ENCODE assay signal across 23 cellular contexts in the genomic region with DNA sequence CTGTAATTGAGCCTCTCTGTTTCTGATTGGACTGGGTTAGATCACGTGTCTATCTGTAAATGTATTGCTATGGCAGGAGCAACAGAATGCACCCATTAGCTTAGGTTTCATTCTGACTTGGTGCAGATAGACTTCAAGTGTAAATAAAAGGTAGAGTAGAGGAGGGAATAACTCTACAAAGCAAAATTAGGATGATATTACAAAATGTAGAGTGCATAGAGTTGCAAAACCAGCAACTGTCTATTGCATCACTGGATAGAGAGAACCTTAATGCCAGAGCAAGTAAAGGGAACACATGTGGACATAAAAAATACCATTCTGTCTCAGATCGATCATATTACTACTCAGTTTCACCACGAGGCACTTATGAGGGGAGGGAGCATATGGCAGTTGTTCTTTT. TPM values are rescaled to one million over a fixed set of nuclear protein-coding genes. Genes with fewer than 3 reads are reported as not detected.
A peak's percentile ranks its signal among the peaks of the same experiment; 100 is the strongest.
DNase-seq lines count a peak whose midpoint lies in the region; ATAC-seq and TF ChIP-seq lines count a peak whose summit lies in the region.
"Had no signal": no experiment of that assay in that cellular context is flagged by ENCODE, and none has a peak within 500 bp of the region (broad histone marks: within the 10 kb centered on the region; RNA-seq: fewer than 3 reads in every experiment).

No MANE protein-coding gene starts in this region.

- H3K4me1 Mint-ChIP-seq in nephron progenitor cell = peaks cover 6% of the 10 kb centered on the region
- H3K4me1 Mint-ChIP-seq: activated naive CD8-positive, alpha-beta T cell treated with anti-CD3 and anti-CD28 coated beads, Interleukin-2, amount 50 U/mL, for 24 hours; CD4-positive, alpha-beta memory T cell had no signal

- DNase-seq in GF-D8 (lab: John Stamatoyannopoulos, UW) (peak; percentile 47), NOMO-1 treated with DMSO at 0.1 percent for 48 hours (lab: John Stamatoyannopoulos, UW; ENCODE audit: unreplicated experiment) (peak; percentile 89), choroid plexus epithelial cell (ENCODE audit: low read depth) (peak; percentile 66), lower lobe of right lung (no peak), suprapubic skin (ENCODE audit: low spot score in 2 of 2) (no peak), nephron progenitor cell (no peak), NCI-H446 (lab: John Stamatoyannopoulos, UW) (no peak)
- no peak for DNase-seq in activated CD8-positive, alpha-beta memory T cell treated with anti-CD3 and anti-CD28 coated beads for 24 hours
- DNase-seq: activated CD8-positive, alpha-beta memory T cell treated with anti-CD3 and anti-CD28 coated beads, Interleukin-2, amount 50 U/mL, for 48 hours; activated naive CD8-positive, alpha-beta T cell treated with anti-CD3 and anti-CD28 coated beads, Interleukin-2, amount 50 U/mL, for 24 hours; CD4-positive, alpha-beta memory T cell; DMS53; heart right ventricle; midbrain; NCI-H1092 treated with DMSO at 0.1 percent for 48 hours; NCI-H2081; sigmoid colon; stimulated activated CD8-positive, alpha-beta memory T cell treated with anti-CD3 and anti-CD28 coated beads, Interleukin-4, amount 100 ng/mL, for 48 hours had no signal

- intact Hi-C loops in lower lobe of right lung (cut with DNase I) = no loop called here

- H3K27me3 Mint-ChIP-seq in nephron progenitor cell (ENCODE audit: low read depth, poor library complexity) = peaks cover 22% of the 10 kb centered on the region

- TF ChIP-seq CTCF in choroid plexus epithelial cell (conservative IDR thresholded peaks at IDR 0.05; ENCODE audit: low read depth, low read length) = no peak
- no peak for TF ChIP-seq CTCF in lower lobe of right lung (IDR thresholded peaks at IDR 0.05)
- TF ChIP-seq CTCF in suprapubic skin (IDR thresholded peaks at IDR 0.05) = no peak
- TF ChIP-seq CTCF in nephron progenitor cell (IDR thresholded peaks at IDR 0.05) = no peak

- H3K36me3 Mint-ChIP-seq in nephron progenitor cell (ENCODE audit: low read depth) = no peaks in the 10 kb centered on the region

- TF ChIP-seq POLR2A in suprapubic skin (IDR thresholded peaks at IDR 0.05) = no peak

- no peak overlapping the region for H3K27ac Mint-ChIP-seq in nephron progenitor cell
- H3K27ac Mint-ChIP-seq: activated naive CD8-positive, alpha-beta T cell treated with anti-CD3 and anti-CD28 coated beads, Interleukin-2, amount 50 U/mL, for 24 hours; CD4-positive, alpha-beta memory T cell; natural killer cell treated with Interleukin-12 subunit alpha and Interleukin-12 subunit beta and Interleukin-15 and Interleukin-18, amount 100 ng/mL, for 72 hours had no signal

- H3K36me3 ChIP-seq in lower lobe of right lung = no peaks in the 10 kb centered on the region
- H3K36me3 ChIP-seq in suprapubic skin = no peaks in the 10 kb centered on the region
- H3K36me3 ChIP-seq: heart right ventricle, sigmoid colon had no signal

- H3K27ac ChIP-seq in lower lobe of right lung = no peak overlapping the region
- no peak overlapping the region for H3K27ac ChIP-seq in suprapubic skin
- H3K27ac ChIP-seq: coronary artery, heart right ventricle, KMS-11, parathyroid adenoma, sigmoid colon had no signal

- WGBS in suprapubic skin = 39% methylated on average over 3 of the region's 3 CpGs

- no peak for TF ChIP-seq EP300 in suprapubic skin (IDR thresholded peaks at IDR 0.05)

- ATAC-seq in lower lobe of right lung = peak; percentile 37 to 67
- ATAC-seq: activated naive CD8-positive, alpha-beta T cell treated with anti-CD3 and anti-CD28 coated beads, Interleukin-2, amount 50 U/mL, for 24 hours; natural killer cell treated with Interleukin-12 subunit alpha and Interleukin-12 subunit beta and Interleukin-15 and Interleukin-18, amount 100 ng/mL, for 72 hours; Panc1 had no signal

- no peaks in the 10 kb centered on the region for H3K27me3 ChIP-seq in lower lobe of right lung (ENCODE audit: low read depth)
- H3K27me3 ChIP-seq in suprapubic skin = no peaks in the 10 kb centered on the region
- H3K27me3 ChIP-seq: sigmoid colon had no signal

- peaks cover 30% of the 10 kb centered on the region for H3K9me3 Mint-ChIP-seq in nephron progenitor cell

- no peak overlapping the region for H3K4me3 Mint-ChIP-seq in nephron progenitor cell
- H3K4me3 Mint-ChIP-seq: activated naive CD8-positive, alpha-beta T cell treated with anti-CD3 and anti-CD28 coated beads, Interleukin-2, amount 50 U/mL, for 24 hours; CD4-positive, alpha-beta memory T cell; natural killer cell treated with Interleukin-12 subunit alpha and Interleukin-12 subunit beta and Interleukin-15 and Interleukin-18, amount 100 ng/mL, for 72 hours had no signal

- H3K4me1 ChIP-seq in lower lobe of right lung (peaks cover 18% of the 10 kb centered on the region), suprapubic skin (no peaks in the 10 kb centered on the region)
- H3K4me1 ChIP-seq: parathyroid adenoma, sigmoid colon had no signal

- peaks cover 9% of the 10 kb centered on the region for H3K9me3 ChIP-seq in lower lobe of right lung
- peaks cover 7% of the 10 kb centered on the region for H3K9me3 ChIP-seq in suprapubic skin

- H3K4me3 ChIP-seq in choroid plexus epithelial cell (ENCODE audit: low read depth, low read length) (no peak overlapping the region), lower lobe of right lung (no peak overlapping the region), suprapubic skin (no peak overlapping the region)
- H3K4me3 ChIP-seq: coronary artery, heart right ventricle, sigmoid colon had no signal

RNA-seq across cellular contexts. Expression of a gene that starts 22.0 kb away (rescaled TPM):
- total RNA-seq in lower lobe of right lung (259 TPM), suprapubic skin (100 to 1,000 TPM; 122 to 193 (median 133) TPM)

RNA-seq across cellular contexts. Expression of a gene that starts 58.9 kb away (rescaled TPM):
- total RNA-seq in lower lobe of right lung (2.7 TPM), suprapubic skin (10 to 100 TPM in 3 of 4 donors, 1 to 10 TPM in 1; 5.4 to 15.6 (median 12.8) TPM)

Comparison
In these comparisons a context has a peak if more than half of its experiments do, and no peak if none do; other contexts are left out.
1. DNase-seq: peak in GF-D8 (single experiment), NOMO-1 treated with DMSO at 0.1 percent for 48 hours (single experiment) and choroid plexus epithelial cell (single experiment); none in lower lobe of right lung (single experiment), activated CD8-positive, alpha-beta memory T cell treated with anti-CD3 and anti-CD28 coated beads for 24 hours (single experiment), suprapubic skin (0 of 2), nephron progenitor cell (single experiment) and NCI-H446 (0 of 2).